In genomic region chr21:45427331-45428271, GRCh38 we compare ENCODE assay signal across 10 cellular contexts. TPM values are rescaled to one million over a fixed set of nuclear protein-coding genes. Genes with fewer than 3 reads are reported as not detected.
DNase-seq lines count a peak whose midpoint lies in the region; ATAC-seq, FAIRE-seq and TF ChIP-seq lines count a peak whose summit lies in the region.
"Had no signal": no experiment of that assay in that cellular context is flagged by ENCODE, and none has a peak within 500 bp of the region (broad histone marks: within the 10 kb centered on the region; RNA-seq: fewer than 3 reads in every experiment).

No MANE protein-coding gene starts in this region.

- H3K9ac ChIP-seq in astrocyte (ENCODE audit: low read length) (peak overlapping the region; percentile 61), skeletal muscle tissue (ENCODE audit: low read depth in 1 of 3, low read length in 3 of 3) (no peak overlapping the region)

- DNase-seq in astrocyte (ENCODE audit: low read depth) (peak; percentile 95), right atrium auricular region (ENCODE audit: low spot score) (peak; percentile 84), NCI-H2029 treated with DMSO at 0.1 percent for 48 hours (lab: John Stamatoyannopoulos, UW) (no peak), cerebellar nuclear complex (lab: John Stamatoyannopoulos, UW) (no peak), SKM-1 (lab: John Stamatoyannopoulos, UW; ENCODE audit: unreplicated experiment) (no peak)
- DNase-seq in natural killer cell treated with Interleukin-12 subunit alpha and Interleukin-12 subunit beta and Interleukin-15 and Interleukin-18, amount 100 ng/mL, for 72 hours (ENCODE audit: low spot score): no peak
- DNase-seq: activated CD4-positive, alpha-beta T cell treated with anti-CD3 and anti-CD28 coated beads, Interleukin-2, amount 50 U/mL, for 1 hour had no signal

- H3K79me2 ChIP-seq in astrocyte (ENCODE audit: insufficient read depth, low read length): peaks cover 74% of the 10 kb centered on the region

- TF ChIP-seq CTCF in HEK293 (tag by site-specific recombination; IDR thresholded peaks at IDR 0.05) (no peak), astrocyte (IDR thresholded peaks at IDR 0.05; ENCODE audit: insufficient read depth, low read depth, low read length) (no peak), right atrium auricular region (IDR thresholded peaks at IDR 0.05) (no peak)

- POLR2A ChIA-PET in HEK293 (lab: Yijun Ruan, JAX): interaction anchor here (1.0 kb wide), 1 partner anchor 140 kb away, joined by 3 read pairs; the partner anchor contains the start of gene POFUT2

- H3K27ac ChIP-seq in HEK293 (ENCODE audit: extremely low read depth, low read depth, low read length) (no peak overlapping the region), astrocyte (ENCODE audit: low read depth, low read length) (peak overlapping the region; percentile 62), right atrium auricular region (peak overlapping the region; percentile 49 to 73), skeletal muscle tissue (ENCODE audit: low read depth, low read length) (peak overlapping the region; percentile 19)

- H3K36me3 Mint-ChIP-seq in astrocyte (ENCODE audit: low read depth, unreplicated experiment): peaks cover 15% of the 10 kb centered on the region
- no peaks in the 10 kb centered on the region for H3K36me3 Mint-ChIP-seq in natural killer cell treated with Interleukin-12 subunit alpha and Interleukin-12 subunit beta and Interleukin-15 and Interleukin-18, amount 100 ng/mL, for 72 hours

- H3K9me3 ChIP-seq in HEK293 (ENCODE audit: control insufficient read depth, insufficient read depth, low read depth, low read length) (no peaks in the 10 kb centered on the region), astrocyte (ENCODE audit: insufficient read depth, low read depth, low read length) (peaks cover 2% of the 10 kb centered on the region), right atrium auricular region (no peaks in the 10 kb centered on the region), skeletal muscle tissue (ENCODE audit: control insufficient read depth in 3 of 3, low read length in 3 of 3) (no peaks in the 10 kb centered on the region)

- ATAC-seq in natural killer cell treated with Interleukin-12 subunit alpha and Interleukin-12 subunit beta and Interleukin-15 and Interleukin-18, amount 100 ng/mL, for 72 hours: no peak

- 0 out of 2 replicates have a peak, but pooled peaks cover 2% of the 10 kb centered on the region for H3K4me1 ChIP-seq in HEK293 (ENCODE audit: control insufficient read depth, insufficient read depth, low read length)
- H3K4me1 ChIP-seq in astrocyte (ENCODE audit: insufficient read depth, low read length): peaks cover 48% of the 10 kb centered on the region
- peaks cover 0 to 56% of the 10 kb centered on the region in 2 donors for H3K4me1 ChIP-seq in right atrium auricular region
- peaks cover 6 to 16% (median 14%) of the 10 kb centered on the region in 3 donors for H3K4me1 ChIP-seq in skeletal muscle tissue (ENCODE audit: control insufficient read depth in 3 of 3, insufficient read depth in 3 of 3, low read length in 3 of 3)

- H4K20me1 ChIP-seq in astrocyte (ENCODE audit: insufficient read depth, low read length): peaks cover 28% of the 10 kb centered on the region

- no peaks in the 10 kb centered on the region for H3K27me3 Mint-ChIP-seq in astrocyte (ENCODE audit: low read depth, unreplicated experiment)
- peaks cover 0 to 12% of the 10 kb centered on the region in 2 donors for H3K27me3 Mint-ChIP-seq in natural killer cell treated with Interleukin-12 subunit alpha and Interleukin-12 subunit beta and Interleukin-15 and Interleukin-18, amount 100 ng/mL, for 72 hours

- no peaks in the 10 kb centered on the region for H3K27me3 ChIP-seq in astrocyte (ENCODE audit: insufficient read depth, low read length)
- H3K27me3 ChIP-seq in right atrium auricular region: no peaks in the 10 kb centered on the region
- H3K27me3 ChIP-seq in skeletal muscle tissue (ENCODE audit: control insufficient read depth in 3 of 3, insufficient read depth in 3 of 3, low read length in 3 of 3): peaks cover 0 to 10% (median 8%) of the 10 kb centered on the region in 3 donors

- CTCF ChIA-PET in HEK293 (lab: Yijun Ruan, JAX): interaction anchor here (1.5 to 2.4 kb wide), 2 partner anchors 135 to 287 kb away, joined by 5 to 11 read pairs; no protein-coding TSS in a partner anchor

- no peaks in the 10 kb centered on the region for H3K36me3 ChIP-seq in HEK293 (ENCODE audit: control insufficient read depth in 2 of 2, insufficient read depth in 1 of 2, low read length in 2 of 2)
- no peaks in the 10 kb centered on the region for H3K36me3 ChIP-seq in astrocyte (ENCODE audit: insufficient read depth, low read length)
- no peaks in the 10 kb centered on the region for H3K36me3 ChIP-seq in right atrium auricular region
- no peaks in the 10 kb centered on the region for H3K36me3 ChIP-seq in skeletal muscle tissue (ENCODE audit: control insufficient read depth in 3 of 3, insufficient read depth in 3 of 3, low read length in 3 of 3)

- peak overlapping the region; percentile 53 for H3K4me2 ChIP-seq in astrocyte (ENCODE audit: low read length)

- H3K4me3 Mint-ChIP-seq in astrocyte (ENCODE audit: unreplicated experiment): peak overlapping the region; percentile 40
- no peak overlapping the region for H3K4me3 Mint-ChIP-seq in natural killer cell treated with Interleukin-12 subunit alpha and Interleukin-12 subunit beta and Interleukin-15 and Interleukin-18, amount 100 ng/mL, for 72 hours

- H3K4me3 ChIP-seq in HEK293 (ENCODE audit: low read depth, low read length) (no peak overlapping the region), astrocyte (ENCODE audit: insufficient read depth, low read depth, low read length) (no peak overlapping the region), right atrium auricular region (no peak overlapping the region), skeletal muscle tissue (ENCODE audit: low read length in 3 of 3) (no peak overlapping the region)

- peak overlapping the region; percentile 85 for H3K27ac Mint-ChIP-seq in astrocyte (ENCODE audit: unreplicated experiment)
- no peak overlapping the region for H3K27ac Mint-ChIP-seq in natural killer cell treated with Interleukin-12 subunit alpha and Interleukin-12 subunit beta and Interleukin-15 and Interleukin-18, amount 100 ng/mL, for 72 hours

- no peak for FAIRE-seq in astrocyte (lab: Jason Lieb, UNC)
- FAIRE-seq: GM18507 had no signal

- no peaks in the 10 kb centered on the region for H3K9me3 Mint-ChIP-seq in astrocyte (ENCODE audit: unreplicated experiment)
- no peaks in the 10 kb centered on the region for H3K9me3 Mint-ChIP-seq in natural killer cell treated with Interleukin-12 subunit alpha and Interleukin-12 subunit beta and Interleukin-15 and Interleukin-18, amount 100 ng/mL, for 72 hours

- no peak overlapping the region for H2AFZ ChIP-seq in astrocyte (ENCODE audit: low read depth, low read length)

- H3K4me1 Mint-ChIP-seq in astrocyte (ENCODE audit: low read depth, unreplicated experiment): peaks cover 41% of the 10 kb centered on the region
- H3K4me1 Mint-ChIP-seq in natural killer cell treated with Interleukin-12 subunit alpha and Interleukin-12 subunit beta and Interleukin-15 and Interleukin-18, amount 100 ng/mL, for 72 hours (ENCODE audit: low read depth in 2 of 2): no peaks in the 10 kb centered on the region

TF ChIP-seq in HEK293, 187 proteins besides CTCF, POLR2A, EP300 and RAD21 (continues in another document):
- peak; percentile 72 for TF ChIP-seq INSM2 (tag by site-specific recombination; IDR thresholded peaks at IDR 0.05)
- 0 out of 2 replicates have a peak, but pooled peaks have one; percentile 31 for TF ChIP-seq ZEB2 (tag by site-specific recombination; IDR thresholded peaks at IDR 0.05)
- TF ChIP-seq ZBTB21 (tag by site-specific recombination; IDR thresholded peaks at IDR 0.05): 0 out of 2 replicates have a peak, but pooled peaks have one; percentile 29
- TF ChIP-seq ZNF600 (tag by site-specific recombination; IDR thresholded peaks at IDR 0.05): peak; percentile 99
- TF ChIP-seq OSR2 (tag by site-specific recombination; IDR thresholded peaks at IDR 0.05): no peak
- TF ChIP-seq ZSCAN23 (tag by site-specific recombination; IDR thresholded peaks at IDR 0.05): no peak
- TF ChIP-seq ZNF10 (tag by site-specific recombination; IDR thresholded peaks at IDR 0.05): peak; percentile 91
- peak; percentile 87 for TF ChIP-seq SP7 (tag by site-specific recombination; IDR thresholded peaks at IDR 0.05)
- no peak for TF ChIP-seq ZNF704 (tag by site-specific recombination; IDR thresholded peaks at IDR 0.05)

RNA-seq across cellular contexts. Expression of gene COL18A1, which starts 22.6 kb away (rescaled TPM):
- total RNA-seq in astrocyte (616 and 692 TPM in 2 replicates), right atrium auricular region (100 to 1,000 TPM; 117 to 134 TPM), skeletal muscle tissue (59.0 TPM)
- total RNA-seq in natural killer cell treated with Interleukin-12 subunit alpha and Interleukin-12 subunit beta and Interleukin-15 and Interleukin-18, amount 100 ng/mL, for 72 hours: 1 to 10 TPM in 1 of 2 donors, under 1 TPM in 1; 0.31 to 1.3 TPM

Comparison
In these comparisons a context has a peak if more than half of its experiments do, and no peak if none do; other contexts are left out.
1. DNase-seq: peak in astrocyte (single experiment) and right atrium auricular region (single experiment); none in natural killer cell treated with Interleukin-12 subunit alpha and Interleukin-12 subunit beta and Interleukin-15 and Interleukin-18, amount 100 ng/mL, for 72 hours (single experiment), NCI-H2029 treated with DMSO at 0.1 percent for 48 hours (single experiment), cerebellar nuclear complex (0 of 2) and SKM-1 (single experiment).
2. RNA of gene COL18A1, which starts 22.6 kb away (total RNA-seq): 616 to 692 TPM in astrocyte, 117 to 134 TPM in right atrium auricular region and 59.0 TPM in skeletal muscle tissue (single experiment); 0.31 to 1.3 TPM in natural killer cell treated with Interleukin-12 subunit alpha and Interleukin-12 subunit beta and Interleukin-15 and Interleukin-18, amount 100 ng/mL, for 72 hours; every median in the first group is over 10 times any median in the second.